1 cellular context compared by ENCODE assay signal in genomic region chr3:172716476-172716875, GRCh38.
TF ChIP-seq lines count a peak whose summit lies in the region.

No MANE protein-coding gene starts in this region.

TF ChIP-seq in IMR-90, 13 proteins besides CTCF, POLR2A, EP300 and RAD21 (continued from another document):
- TF ChIP-seq ELK1 (IDR thresholded peaks at IDR 0.05; ENCODE audit: borderline replicate concordance, low read depth, low read length) = no peak
- TF ChIP-seq MXI1 (IDR thresholded peaks at IDR 0.05; ENCODE audit: borderline replicate concordance, low read depth, low read length) = no peak
- TF ChIP-seq USF2 (IDR thresholded peaks at IDR 0.05; ENCODE audit: low read depth, low read length) = no peak
- TF ChIP-seq MAFK (IDR thresholded peaks at IDR 0.05; ENCODE audit: low read depth, low read length) = no peak
- no peak for TF ChIP-seq CHD1 (IDR thresholded peaks at IDR 0.05; ENCODE audit: low read depth, low read length)
- no peak for TF ChIP-seq NFE2L2 (IDR thresholded peaks at IDR 0.05; ENCODE audit: low read depth, low read length)
- TF ChIP-seq RCOR1 (IDR thresholded peaks at IDR 0.05; ENCODE audit: insufficient replicate concordance, low read length) = no peak
- no peak for TF ChIP-seq CEBPB (IDR thresholded peaks at IDR 0.05; ENCODE audit: low read depth, low read length)
- no peak for TF ChIP-seq BHLHE40 (IDR thresholded peaks at IDR 0.05; ENCODE audit: low read depth, low read length)
TF ChIP-seq in IMR-90: peak in this region for 0.
